1 cellular context compared by ENCODE assay signal in the genomic region with DNA sequence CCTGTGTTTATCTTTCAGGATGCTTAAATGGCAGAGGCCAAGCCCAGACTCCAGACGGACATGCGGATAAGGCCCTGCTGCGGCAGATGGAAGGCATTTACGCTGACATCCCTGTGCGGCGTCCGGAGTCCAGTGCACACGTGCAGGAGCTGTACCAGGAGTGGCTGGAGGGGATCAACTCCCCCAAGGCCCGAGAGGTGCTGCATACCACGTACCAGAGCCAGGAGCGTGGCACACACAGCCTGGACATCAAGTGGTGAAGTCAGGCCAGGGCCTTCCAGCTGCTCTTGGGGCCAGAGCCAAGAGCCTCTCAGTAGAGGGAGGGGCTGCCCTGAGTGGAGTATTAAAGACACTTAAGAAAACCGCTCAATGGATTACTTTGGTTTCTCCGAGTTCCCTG.
TF ChIP-seq lines count a peak whose summit lies in the region.

No MANE protein-coding gene starts in this region.

TF ChIP-seq in WTC11, 78 proteins besides CTCF, POLR2A, EP300 and RAD21 (continued from another document):
- TF ChIP-seq ZNF416 (CRISPR knock-in tag; IDR thresholded peaks at IDR 0.05) (no peak), IRF2 (CRISPR knock-in tag; IDR thresholded peaks at IDR 0.05; ENCODE audit: borderline replicate concordance, low read depth) (no peak), JAZF1 (CRISPR knock-in tag; IDR thresholded peaks at IDR 0.05) (no peak), NFYB (CRISPR knock-in tag; conservative IDR thresholded peaks at IDR 0.05; ENCODE audit: low read depth) (no peak), NFATC4 (CRISPR knock-in tag; IDR thresholded peaks at IDR 0.05) (no peak), ZNF232 (CRISPR knock-in tag; IDR thresholded peaks at IDR 0.05) (no peak), ZNF263 (CRISPR knock-in tag; IDR thresholded peaks at IDR 0.05; ENCODE audit: low read depth) (no peak), SMAD4 (CRISPR knock-in tag; IDR thresholded peaks at IDR 0.05) (no peak)
- TF ChIP-seq, protein P1, sequence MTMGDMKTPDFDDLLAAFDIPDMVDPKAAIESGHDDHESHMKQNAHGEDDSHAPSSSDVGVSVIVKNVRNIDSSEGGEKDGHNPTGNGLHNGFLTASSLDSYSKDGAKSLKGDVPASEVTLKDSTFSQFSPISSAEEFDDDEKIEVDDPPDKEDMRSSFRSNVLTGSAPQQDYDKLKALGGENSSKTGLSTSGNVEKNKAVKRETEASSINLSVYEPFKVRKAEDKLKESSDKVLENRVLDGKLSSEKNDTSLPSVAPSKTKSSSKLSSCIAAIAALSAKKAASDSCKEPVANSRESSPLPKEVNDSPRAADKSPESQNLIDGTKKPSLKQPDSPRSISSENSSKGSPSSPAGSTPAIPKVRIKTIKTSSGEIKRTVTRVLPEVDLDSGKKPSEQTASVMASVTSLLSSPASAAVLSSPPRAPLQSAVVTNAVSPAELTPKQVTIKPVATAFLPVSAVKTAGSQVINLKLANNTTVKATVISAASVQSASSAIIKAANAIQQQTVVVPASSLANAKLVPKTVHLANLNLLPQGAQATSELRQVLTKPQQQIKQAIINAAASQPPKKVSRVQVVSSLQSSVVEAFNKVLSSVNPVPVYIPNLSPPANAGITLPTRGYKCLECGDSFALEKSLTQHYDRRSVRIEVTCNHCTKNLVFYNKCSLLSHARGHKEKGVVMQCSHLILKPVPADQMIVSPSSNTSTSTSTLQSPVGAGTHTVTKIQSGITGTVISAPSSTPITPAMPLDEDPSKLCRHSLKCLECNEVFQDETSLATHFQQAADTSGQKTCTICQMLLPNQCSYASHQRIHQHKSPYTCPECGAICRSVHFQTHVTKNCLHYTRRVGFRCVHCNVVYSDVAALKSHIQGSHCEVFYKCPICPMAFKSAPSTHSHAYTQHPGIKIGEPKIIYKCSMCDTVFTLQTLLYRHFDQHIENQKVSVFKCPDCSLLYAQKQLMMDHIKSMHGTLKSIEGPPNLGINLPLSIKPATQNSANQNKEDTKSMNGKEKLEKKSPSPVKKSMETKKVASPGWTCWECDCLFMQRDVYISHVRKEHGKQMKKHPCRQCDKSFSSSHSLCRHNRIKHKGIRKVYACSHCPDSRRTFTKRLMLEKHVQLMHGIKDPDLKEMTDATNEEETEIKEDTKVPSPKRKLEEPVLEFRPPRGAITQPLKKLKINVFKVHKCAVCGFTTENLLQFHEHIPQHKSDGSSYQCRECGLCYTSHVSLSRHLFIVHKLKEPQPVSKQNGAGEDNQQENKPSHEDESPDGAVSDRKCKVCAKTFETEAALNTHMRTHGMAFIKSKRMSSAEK (CRISPR knock-in tag; IDR thresholded peaks at IDR 0.05; ENCODE audit: borderline replicate concordance), result no peak
- TF ChIP-seq, protein P2, sequence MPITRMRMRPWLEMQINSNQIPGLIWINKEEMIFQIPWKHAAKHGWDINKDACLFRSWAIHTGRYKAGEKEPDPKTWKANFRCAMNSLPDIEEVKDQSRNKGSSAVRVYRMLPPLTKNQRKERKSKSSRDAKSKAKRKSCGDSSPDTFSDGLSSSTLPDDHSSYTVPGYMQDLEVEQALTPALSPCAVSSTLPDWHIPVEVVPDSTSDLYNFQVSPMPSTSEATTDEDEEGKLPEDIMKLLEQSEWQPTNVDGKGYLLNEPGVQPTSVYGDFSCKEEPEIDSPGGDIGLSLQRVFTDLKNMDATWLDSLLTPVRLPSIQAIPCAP (CRISPR knock-in tag; IDR thresholded peaks at IDR 0.05), result no peak
- TF ChIP-seq, protein P3, sequence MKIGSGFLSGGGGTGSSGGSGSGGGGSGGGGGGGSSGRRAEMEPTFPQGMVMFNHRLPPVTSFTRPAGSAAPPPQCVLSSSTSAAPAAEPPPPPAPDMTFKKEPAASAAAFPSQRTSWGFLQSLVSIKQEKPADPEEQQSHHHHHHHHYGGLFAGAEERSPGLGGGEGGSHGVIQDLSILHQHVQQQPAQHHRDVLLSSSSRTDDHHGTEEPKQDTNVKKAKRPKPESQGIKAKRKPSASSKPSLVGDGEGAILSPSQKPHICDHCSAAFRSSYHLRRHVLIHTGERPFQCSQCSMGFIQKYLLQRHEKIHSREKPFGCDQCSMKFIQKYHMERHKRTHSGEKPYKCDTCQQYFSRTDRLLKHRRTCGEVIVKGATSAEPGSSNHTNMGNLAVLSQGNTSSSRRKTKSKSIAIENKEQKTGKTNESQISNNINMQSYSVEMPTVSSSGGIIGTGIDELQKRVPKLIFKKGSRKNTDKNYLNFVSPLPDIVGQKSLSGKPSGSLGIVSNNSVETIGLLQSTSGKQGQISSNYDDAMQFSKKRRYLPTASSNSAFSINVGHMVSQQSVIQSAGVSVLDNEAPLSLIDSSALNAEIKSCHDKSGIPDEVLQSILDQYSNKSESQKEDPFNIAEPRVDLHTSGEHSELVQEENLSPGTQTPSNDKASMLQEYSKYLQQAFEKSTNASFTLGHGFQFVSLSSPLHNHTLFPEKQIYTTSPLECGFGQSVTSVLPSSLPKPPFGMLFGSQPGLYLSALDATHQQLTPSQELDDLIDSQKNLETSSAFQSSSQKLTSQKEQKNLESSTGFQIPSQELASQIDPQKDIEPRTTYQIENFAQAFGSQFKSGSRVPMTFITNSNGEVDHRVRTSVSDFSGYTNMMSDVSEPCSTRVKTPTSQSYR (CRISPR knock-in tag; IDR thresholded peaks at IDR 0.05), result no peak
